22 cellular contexts compared by ENCODE assay signal in genomic region chr3:178519701-178520100, GRCh38. TPM values are rescaled to one million over a fixed set of nuclear protein-coding genes. Genes with fewer than 3 reads are reported as not detected.
DNase-seq lines count a peak whose midpoint lies in the region; ATAC-seq and TF ChIP-seq lines count a peak whose summit lies in the region.
"Had no signal": no experiment of that assay in that cellular context is flagged by ENCODE, and none has a peak within 500 bp of the region (broad histone marks: within the 10 kb centered on the region; RNA-seq: fewer than 3 reads in every experiment).

No MANE protein-coding gene starts in this region.

- peak overlapping the region; percentile 90 for H3K27ac ChIP-seq in KMS-11
- peak overlapping the region; percentile 61 for H3K27ac ChIP-seq in smooth muscle cell (ENCODE audit: low read depth)
- no peak overlapping the region for H3K27ac ChIP-seq in prostate gland
- H3K27ac ChIP-seq in right lobe of liver, result no peak overlapping the region
- H3K27ac ChIP-seq: 22Rv1, A549, BLaER1 had no signal

- TF ChIP-seq POLR2A in prostate gland (IDR thresholded peaks at IDR 0.05), result no peak
- no peak for TF ChIP-seq POLR2A in right lobe of liver (IDR thresholded peaks at IDR 0.05)

- 97% methylated on average over 3 of the region's 3 CpGs for WGBS in smooth muscle cell (ENCODE audit: low lambda C conversion rate)
- 96% methylated on average over 3 of the region's 3 CpGs for WGBS in prostate gland
- 89% methylated on average over 3 of the region's 3 CpGs for WGBS in right lobe of liver (ENCODE audit: insufficient coverage, low coverage, low lambda C conversion rate, missing lambda C conversion rate)

- H3K9ac ChIP-seq in KMS-11 (peak overlapping the region; percentile 62), smooth muscle cell (ENCODE audit: low read depth) (no peak overlapping the region)
- H3K9ac ChIP-seq: BLaER1 had no signal

- H3K79me2 ChIP-seq in KMS-11 (ENCODE audit: insufficient read depth, low read depth), result no peaks in the 10 kb centered on the region
- no peaks in the 10 kb centered on the region for H3K79me2 ChIP-seq in smooth muscle cell (ENCODE audit: low read depth)

- H3K4me1 ChIP-seq in KMS-11 (ENCODE audit: low read depth, poor library complexity, severe bottlenecking) (peaks cover 98% of the 10 kb centered on the region), smooth muscle cell (ENCODE audit: low read depth) (peaks cover 2% of the 10 kb centered on the region), prostate gland (replicated peaks) (no peaks in the 10 kb centered on the region), right lobe of liver (no peaks in the 10 kb centered on the region)
- H3K4me1 ChIP-seq: A549 had no signal

- no peak for ATAC-seq in right lobe of liver
- ATAC-seq in HG02610 (IDR thresholded peaks at IDR 0.05; ENCODE audit: unreplicated experiment), result no peak
- ATAC-seq: A549, HCT116, K562 had no signal

- H2AFZ ChIP-seq in KMS-11 (ENCODE audit: low read depth) (peak overlapping the region; percentile 35; the same call in 1 of the 2 replicates), smooth muscle cell (ENCODE audit: low read depth) (no peak overlapping the region)

- H3K36me3 ChIP-seq in KMS-11 (ENCODE audit: insufficient read depth) (no peaks in the 10 kb centered on the region), smooth muscle cell (ENCODE audit: low read depth) (no peaks in the 10 kb centered on the region), prostate gland (no peaks in the 10 kb centered on the region), right lobe of liver (no peaks in the 10 kb centered on the region)
- H3K36me3 ChIP-seq: BLaER1 had no signal

- no peaks in the 10 kb centered on the region for H3K27me3 ChIP-seq in KMS-11 (ENCODE audit: insufficient read depth, low read depth)
- H3K27me3 ChIP-seq in smooth muscle cell (ENCODE audit: low read depth), result no peaks in the 10 kb centered on the region
- no peaks in the 10 kb centered on the region for H3K27me3 ChIP-seq in prostate gland (replicated peaks; ENCODE audit: insufficient read depth)
- no peaks in the 10 kb centered on the region for H3K27me3 ChIP-seq in right lobe of liver
- H3K27me3 ChIP-seq: BLaER1 had no signal

- no peak for TF ChIP-seq CTCF in GM12865 (IDR thresholded peaks at IDR 0.05; ENCODE audit: insufficient read depth, low read depth, low read length, missing control alignments)
- no peak for TF ChIP-seq CTCF in KMS-11 (conservative IDR thresholded peaks at IDR 0.05; ENCODE audit: low read depth, low read length)
- TF ChIP-seq CTCF in smooth muscle cell (IDR thresholded peaks at IDR 0.05; ENCODE audit: borderline replicate concordance, insufficient read depth, poor library complexity, severe bottlenecking), result no peak
- TF ChIP-seq CTCF in prostate gland (IDR thresholded peaks at IDR 0.05), result no peak
- no peak for TF ChIP-seq CTCF in right lobe of liver (IDR thresholded peaks at IDR 0.05)

- H4K20me1 ChIP-seq in KMS-11 (ENCODE audit: insufficient read depth) (no peaks in the 10 kb centered on the region), smooth muscle cell (ENCODE audit: low read depth) (no peaks in the 10 kb centered on the region)
- H4K20me1 ChIP-seq: BLaER1 had no signal

- H3K4me3 ChIP-seq in GM12865 (ENCODE audit: low read depth, low read length), result no peak overlapping the region; the same call in 1 of the 2 replicates
- no peak overlapping the region for H3K4me3 ChIP-seq in KMS-11 (IDR thresholded peaks at IDR 0.05; ENCODE audit: insufficient read depth, low read depth, low read length)
- H3K4me3 ChIP-seq in smooth muscle cell, result no peak overlapping the region
- H3K4me3 ChIP-seq in prostate gland, result no peak overlapping the region
- H3K4me3 ChIP-seq in right lobe of liver, result no peak overlapping the region
- H3K4me3 ChIP-seq: A549, BLaER1, K562 had no signal

- DNase-seq in GM12865 (ENCODE audit: low read depth), result peak; percentile 21
- peak; percentile 32 for DNase-seq in RPMI8226
- no peak for DNase-seq in smooth muscle cell (lab: John Stamatoyannopoulos, UW; ENCODE audit: unreplicated experiment)
- DNase-seq in prostate gland (ENCODE audit: low spot score), result no peak
- DNase-seq in right lobe of liver, result no peak
- DNase-seq: AML-193; CD4-positive, alpha-beta memory T cell; DMS153; DMS79; GDM1; GOT3; H7; HFFc6; IMR-90 had no signal

- peak overlapping the region; percentile 69 for H3K4me2 ChIP-seq in KMS-11
- peak overlapping the region; percentile 68 for H3K4me2 ChIP-seq in smooth muscle cell
- H3K4me2 ChIP-seq: A549, BLaER1 had no signal

- no peaks in the 10 kb centered on the region for H3K9me3 ChIP-seq in smooth muscle cell (replicated peaks; ENCODE audit: low read depth)
- H3K9me3 ChIP-seq in prostate gland, result no peaks in the 10 kb centered on the region
- no peaks in the 10 kb centered on the region for H3K9me3 ChIP-seq in right lobe of liver
- H3K9me3 ChIP-seq: A549, BLaER1 had no signal

- peaks cover 4% of the 10 kb centered on the region for H3F3A ChIP-seq in smooth muscle cell (ENCODE audit: low read depth)

- intact Hi-C loops in prostate gland (cut with DNase I) (no loop called here), right lobe of liver (cut with DNase I) (no loop called here)

RNA-seq across cellular contexts. Expression of gene KCNMB2, which starts 16.5 kb away (rescaled TPM):
- total RNA-seq in smooth muscle cell (0.09 and 2.5 TPM in 2 replicates), prostate gland (under 1 TPM in 1 of 2 donors, not detected in 1; 0.68 TPM), right lobe of liver (not detected)
- polyA plus RNA-seq in smooth muscle cell, result not detected in 2 replicates
- total RNA-seq: CD4-positive, alpha-beta memory T cell; H7; HFFc6; IMR-90; K562 had no signal
- polyA plus RNA-seq: A549; CD14-positive monocyte; CD4-positive, alpha-beta memory T cell; IMR-90 had no signal

Comparison
In these comparisons a context has a peak if more than half of its experiments do, and no peak if none do; other contexts are left out.
1. DNase-seq: peak in GM12865 (single experiment) and RPMI8226 (single experiment); none in smooth muscle cell (single experiment), prostate gland (single experiment) and right lobe of liver (0 of 3).
2. H3K27ac ChIP-seq: peak in KMS-11 (single experiment) and smooth muscle cell (single experiment); none in prostate gland (0 of 2) and right lobe of liver (0 of 3).